In the genomic region with DNA sequence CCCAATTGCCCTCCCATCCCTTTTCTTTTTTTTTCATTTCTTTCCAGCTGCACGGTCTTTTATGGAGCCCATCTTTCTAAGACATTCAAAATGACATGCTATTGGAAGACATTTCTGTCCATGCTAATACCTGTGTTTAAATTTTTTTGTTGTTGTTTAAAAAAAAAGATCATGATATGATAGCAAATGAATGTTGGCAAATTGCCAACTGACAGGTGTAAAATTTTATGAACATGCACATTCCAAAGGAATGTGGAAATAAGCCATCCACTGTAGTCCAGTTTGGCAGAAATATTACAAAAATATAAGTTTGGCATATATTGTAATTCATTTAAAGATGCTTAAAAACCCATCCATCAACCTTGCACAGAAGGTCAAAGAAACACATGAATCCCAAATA, we compare ENCODE assay signal across 28 cellular contexts.
"Had no signal": no experiment of that assay in that cellular context is flagged by ENCODE, and none has a peak within 500 bp of the region (broad histone marks: within the 10 kb centered on the region; RNA-seq: fewer than 3 reads in every experiment).

No MANE protein-coding gene starts in this region.

- H3K27ac Mint-ChIP-seq: activated CD8-positive, alpha-beta T cell treated with anti-CD3 and anti-CD28 coated beads, Interleukin-2, amount 10 ng/mL, durations not matched to agents 7 days and 5 days; activated naive CD4-positive, alpha-beta T cell treated with anti-CD3 and anti-CD28 coated beads, Interleukin-2, amount 50 U/mL, for 24 hours; brain; T-helper 17 cell; WTC11 had no signal

- H3K4me3 Mint-ChIP-seq: activated CD8-positive, alpha-beta T cell treated with anti-CD3 and anti-CD28 coated beads, Interleukin-2, amount 10 ng/mL, durations not matched to agents 7 days and 5 days; activated naive CD4-positive, alpha-beta T cell treated with anti-CD3 and anti-CD28 coated beads, Interleukin-2, amount 50 U/mL, for 24 hours; brain; IgD-negative memory B cell; T-helper 17 cell; WTC11 had no signal

- H3K27me3 Mint-ChIP-seq: activated naive CD4-positive, alpha-beta T cell treated with anti-CD3 and anti-CD28 coated beads, Interleukin-2, amount 50 U/mL, for 24 hours; brain; T-helper 17 cell had no signal

- H3K27ac ChIP-seq: cardiac muscle cell, KMS-11, PC-9 had no signal

- H3K36me3 ChIP-seq: cardiac muscle cell, MG63 had no signal

- H3K9me3 Mint-ChIP-seq: activated naive CD4-positive, alpha-beta T cell treated with anti-CD3 and anti-CD28 coated beads, Interleukin-2, amount 50 U/mL, for 24 hours; IgD-negative memory B cell; WTC11 had no signal

- H3K4me3 ChIP-seq: cardiac muscle cell, MG63, PC-9 had no signal

- ATAC-seq: activated CD8-positive, alpha-beta T cell treated with anti-CD3 and anti-CD28 coated beads, Interleukin-2, amount 10 ng/mL, durations not matched to agents 7 days and 5 days; T-helper 17 cell; WTC11 had no signal

- H3K4me1 Mint-ChIP-seq: activated naive CD4-positive, alpha-beta T cell treated with anti-CD3 and anti-CD28 coated beads, Interleukin-2, amount 50 U/mL, for 24 hours; IgD-negative memory B cell; T-helper 17 cell had no signal

- DNase-seq: activated CD4-positive, alpha-beta T cell treated with anti-CD3 and anti-CD28 coated beads for 48 hours; activated CD4-positive, alpha-beta T cell treated with anti-CD3 and anti-CD28 coated beads, Interleukin-2, amount 50 U/mL, for 4 hours; activated CD4-positive, CD25-positive, alpha-beta regulatory T cell treated with anti-CD3 and anti-CD28 coated beads, Interleukin-2, amount 50 U/mL, for 72 hours; activated CD8-positive, alpha-beta memory T cell treated with anti-CD3 and anti-CD28 coated beads, Interleukin-2, amount 50 U/mL, for 48 hours; activated CD8-positive, alpha-beta T cell treated with anti-CD3 and anti-CD28 coated beads, Interleukin-2, amount 10 ng/mL, durations not matched to agents 7 days and 5 days; activated naive CD4-positive, alpha-beta T cell; activated T-cell treated with anti-CD3 and anti-CD28 coated beads, Interleukin-2, amount 50 U/mL, for 1 hour; aorta; MG63; MV-4-11; NCI-H1092 treated with DMSO at 0.1 percent for 48 hours; NCI-H1417 treated with DMSO at 0.1 percent for 48 hours; NCI-H1694; NCI-H2029; NCI-H2107; NCI-H2171 treated with DMSO at 0.1 percent for 48 hours; NCI-H226; NCI-H526; SIG-M5; T-helper 17 cell; T-helper 9 cell had no signal

- H3K36me3 Mint-ChIP-seq: activated naive CD4-positive, alpha-beta T cell treated with anti-CD3 and anti-CD28 coated beads, Interleukin-2, amount 50 U/mL, for 24 hours; brain; IgD-negative memory B cell; WTC11 had no signal

- H3K27me3 ChIP-seq: cardiac muscle cell, MG63 had no signal

- H3K9me3 ChIP-seq: MG63 had no signal
